21 cellular contexts compared by ENCODE assay signal in the genomic region with DNA sequence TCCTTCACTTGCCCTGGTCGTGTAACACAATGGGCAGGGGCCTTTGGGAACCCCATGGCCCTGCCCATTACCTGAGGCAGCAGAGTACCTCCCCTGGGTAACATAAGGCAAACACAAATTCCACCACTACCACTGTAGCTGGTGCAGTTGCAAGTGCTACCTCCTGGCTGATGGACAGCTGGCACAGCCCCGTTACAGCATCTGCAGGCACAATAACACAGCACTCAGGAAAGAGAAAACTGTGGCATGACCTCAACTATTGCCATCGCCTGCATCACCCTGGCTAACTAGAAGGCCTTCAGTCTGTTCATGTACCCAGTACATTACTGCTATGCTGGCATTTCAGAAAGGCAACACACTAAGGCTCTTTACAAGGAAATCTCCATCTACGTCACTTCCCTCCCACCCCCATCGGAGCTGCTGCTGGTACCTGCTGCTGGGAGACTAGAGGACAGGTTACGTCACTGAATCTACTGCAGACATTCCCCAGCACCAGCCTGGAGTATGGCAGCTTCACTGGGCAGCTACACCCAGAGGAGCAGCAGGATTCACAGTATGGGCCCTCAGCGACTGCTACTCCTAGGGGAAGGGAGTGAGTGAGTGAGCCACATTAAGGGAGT. TPM values are rescaled to one million over a fixed set of nuclear protein-coding genes. Genes with fewer than 3 reads are reported as not detected.
DNase-seq lines count a peak whose midpoint lies in the region; ATAC-seq, FAIRE-seq and TF ChIP-seq lines count a peak whose summit lies in the region.
"Had no signal": no experiment of that assay in that cellular context is flagged by ENCODE, and none has a peak within 500 bp of the region (broad histone marks: within the 10 kb centered on the region; RNA-seq: fewer than 3 reads in every experiment).

No MANE protein-coding gene starts in this region.

- no peak overlapping the region for H4K8ac ChIP-seq in trophoblast cell (ENCODE audit: low read depth, low read length)

- H3K4me3 ChIP-seq in kidney (ENCODE audit: low read length in 2 of 2) (no peak overlapping the region), trophoblast cell (ENCODE audit: low read depth, low read length) (no peak overlapping the region)
- H3K4me3 ChIP-seq: A549, HAP-1 had no signal

- H3K79me1 ChIP-seq in trophoblast cell (ENCODE audit: low read length): no peaks in the 10 kb centered on the region

- intact Hi-C loops in Right ventricle myocardium superior (cut with DNase I) (no loop called here), Right ventricle myocardium inferior (cut with DNase I) (no loop called here), kidney (cut with DNase I) (no loop called here)

- H3K27me3 ChIP-seq in trophoblast cell (ENCODE audit: insufficient read depth, low read length): no peaks in the 10 kb centered on the region

- no peak overlapping the region for H2AFZ ChIP-seq in trophoblast cell (ENCODE audit: insufficient read depth, low read length, poor library complexity)

- H3K18ac ChIP-seq in trophoblast cell (ENCODE audit: low read length): no peak overlapping the region

- H3K27ac ChIP-seq in kidney (ENCODE audit: low read depth in 2 of 2, low read length in 2 of 2): no peak overlapping the region
- no peak overlapping the region for H3K27ac ChIP-seq in trophoblast cell (ENCODE audit: low read depth, low read length)
- H3K27ac ChIP-seq: 22Rv1, A549 had no signal

- H3K4ac ChIP-seq in trophoblast cell (ENCODE audit: low read depth, low read length): no peak overlapping the region

- no peak overlapping the region for H3K4me3 Mint-ChIP-seq in WTC11
- H3K4me3 Mint-ChIP-seq: CD14-positive monocyte; CD4-positive, alpha-beta memory T cell had no signal

- no peak overlapping the region for H2BK12ac ChIP-seq in trophoblast cell (ENCODE audit: low read length)

- H3K9ac ChIP-seq in kidney (ENCODE audit: low read length in 2 of 2) (no peak overlapping the region), trophoblast cell (ENCODE audit: low read length) (no peak overlapping the region)

- no peak overlapping the region for H3K14ac ChIP-seq in trophoblast cell (ENCODE audit: low read length)

- H3K9me3 ChIP-seq in kidney (ENCODE audit: control insufficient read depth in 1 of 2, low read length in 2 of 2): peaks cover 0 to 10% of the 10 kb centered on the region in 2 donors
- peaks cover 3% of the 10 kb centered on the region for H3K9me3 ChIP-seq in trophoblast cell (ENCODE audit: insufficient read depth, low read depth, low read length)

- ATAC-seq in Right ventricle myocardium superior (ENCODE audit: poor library complexity) (peak; percentile 34), Right ventricle myocardium inferior (no peak), WTC11 (peak; percentile 17), GM21390 (IDR thresholded peaks at IDR 0.05; ENCODE audit: unreplicated experiment) (no peak), HG02938 (IDR thresholded peaks at IDR 0.05; ENCODE audit: unreplicated experiment) (no peak)
- ATAC-seq: A549 had no signal

- peaks cover 45% of the 10 kb centered on the region for H3K36me3 Mint-ChIP-seq in WTC11

- no peaks in the 10 kb centered on the region for H3K27me3 Mint-ChIP-seq in WTC11 (ENCODE audit: low read depth)
- H3K27me3 Mint-ChIP-seq: CD4-positive, alpha-beta memory T cell had no signal

- no peak overlapping the region for H3K23ac ChIP-seq in trophoblast cell (ENCODE audit: low read length)

- DNase-seq in Right ventricle myocardium superior (no peak), Right ventricle myocardium inferior (ENCODE audit: missing footprints) (no peak), WTC11 (ENCODE audit: low spot score) (no peak), kidney (peak; percentile 26), trophoblast cell (peak; percentile 91 to 96), inferior parietal cortex (ENCODE audit: extremely low spot score) (no peak)
- DNase-seq: AML-193; CD4-positive, alpha-beta memory T cell; DMS153; DMS79; GDM1 had no signal

- no peaks in the 10 kb centered on the region for H3K36me3 ChIP-seq in kidney (ENCODE audit: control insufficient read depth in 1 of 2, insufficient read depth in 2 of 2, low read length in 2 of 2)
- peaks cover 0 to 2% of the 10 kb centered on the region in 2 experiments for H3K36me3 ChIP-seq in trophoblast cell (ENCODE audit: control insufficient read depth in 1 of 2, insufficient read depth in 2 of 2, low read length in 2 of 2)
- H3K36me3 ChIP-seq: HAP-1 had no signal

- H3K4me1 ChIP-seq in kidney (ENCODE audit: control insufficient read depth in 1 of 2, insufficient read depth in 1 of 2, low read depth in 1 of 2, low read length in 2 of 2) (no peaks in the 10 kb centered on the region), trophoblast cell (ENCODE audit: control insufficient read depth in 1 of 2, insufficient read depth in 2 of 2, low read length in 2 of 2) (peaks cover 0 to 2% of the 10 kb centered on the region in 2 experiments)
- H3K4me1 ChIP-seq: A549, HAP-1 had no signal

- H3K9me3 Mint-ChIP-seq in WTC11: peaks cover 41% of the 10 kb centered on the region

- H2BK5ac ChIP-seq in trophoblast cell (ENCODE audit: low read depth, low read length, poor library complexity): no peak overlapping the region

- no peak overlapping the region for H3K4me2 ChIP-seq in trophoblast cell (ENCODE audit: low read length)
- H3K4me2 ChIP-seq: A549 had no signal

- no peak for FAIRE-seq in kidney (lab: Jason Lieb, UNC)
- FAIRE-seq: A549, GM12892, GM18507, H1 had no signal

- TF ChIP-seq CTCF in WTC11 (IDR thresholded peaks at IDR 0.05): no peak
- no peak for TF ChIP-seq CTCF in kidney (IDR thresholded peaks at IDR 0.05; ENCODE audit: borderline replicate concordance, extremely low read depth, insufficient read depth)

- POLR2A ChIA-PET in WTC11 (lab: Charles Lee): no interaction called here

- H3K27ac Mint-ChIP-seq in WTC11: peak overlapping the region; percentile 18; the same call in 1 of the 2 replicates

- no peak overlapping the region for H4K91ac ChIP-seq in trophoblast cell (ENCODE audit: low read depth, low read length)

- no CpG with 5 or more reads among the region's 7 CpGs for WGBS in trophoblast cell (ENCODE audit: extremely low coverage, insufficient coverage, insufficient read length)

- H2BK120ac ChIP-seq in trophoblast cell (ENCODE audit: insufficient read depth, low read length, poor library complexity): no peak overlapping the region

- no peak overlapping the region for H4K12ac ChIP-seq in trophoblast cell (ENCODE audit: low read depth, low read length)

- CTCF ChIA-PET in WTC11 (lab: Charles Lee): interaction anchor here (1.0 to 1.8 kb wide), 4 partner anchors 10 to 131 kb away, joined by 3 to 6 read pairs (median 5); a partner anchor contains a TSS

- no peak overlapping the region for H2AK5ac ChIP-seq in trophoblast cell (ENCODE audit: low read length)

- no peaks in the 10 kb centered on the region for H3K79me2 ChIP-seq in trophoblast cell (ENCODE audit: control insufficient read depth, insufficient read depth, low read length, poor library complexity)

- H3K4me1 Mint-ChIP-seq in WTC11: peaks cover 24% of the 10 kb centered on the region

TF ChIP-seq in WTC11, 78 proteins besides CTCF, POLR2A, EP300 and RAD21:
- TF ChIP-seq ETV6 (CRISPR knock-in tag; IDR thresholded peaks at IDR 0.05) (no peak), HMGA2 (CRISPR knock-in tag; IDR thresholded peaks at IDR 0.05) (no peak), JAZF1 (CRISPR knock-in tag; IDR thresholded peaks at IDR 0.05) (no peak)

RNA-seq across cellular contexts. Expression of a gene that starts 39.4 kb away (rescaled TPM):
- total RNA-seq in Right ventricle myocardium superior: 10.9 TPM
- total RNA-seq in Right ventricle myocardium inferior: 13.4 TPM
- total RNA-seq in WTC11 (2021): 29.2 to 35.3 TPM (median 31.2 TPM) in 3 replicates
- total RNA-seq in kidney: 39.1 TPM
- polyA plus RNA-seq in kidney (ENCODE audit: insufficient read depth, low read depth, low replicate concordance): 23.2 TPM
- 40.5 and 40.9 TPM in 2 replicates for polyA plus RNA-seq in trophoblast cell (2013)

RNA-seq across cellular contexts. Expression of a gene that starts 39.6 kb away (rescaled TPM):
- total RNA-seq in Right ventricle myocardium superior: 0.13 TPM
- total RNA-seq in Right ventricle myocardium inferior: not detected
- total RNA-seq in WTC11 (2021): 1.9 to 2.5 TPM (median 2.0 TPM) in 3 replicates
- total RNA-seq in kidney: 1.1 TPM
- 0.75 TPM for polyA plus RNA-seq in kidney (ENCODE audit: insufficient read depth, low read depth, low replicate concordance)
- 0.05 and 0.11 TPM in 2 replicates for polyA plus RNA-seq in trophoblast cell (2013)
- polyA plus RNA-seq: BJ; CD4-positive, alpha-beta memory T cell had no signal

Comparison
In these comparisons a context has a peak if more than half of its experiments do, and no peak if none do; other contexts are left out.
1. ATAC-seq: peak in Right ventricle myocardium superior (single experiment) and WTC11 (single experiment); none in Right ventricle myocardium inferior (single experiment), GM21390 (single experiment) and HG02938 (single experiment).
2. DNase-seq: peak in kidney (single experiment) and trophoblast cell (2 of 2); none in Right ventricle myocardium superior (single experiment), Right ventricle myocardium inferior (single experiment), WTC11 (single experiment) and inferior parietal cortex (single experiment).